9 cellular contexts compared by ENCODE assay signal in the genomic region with DNA sequence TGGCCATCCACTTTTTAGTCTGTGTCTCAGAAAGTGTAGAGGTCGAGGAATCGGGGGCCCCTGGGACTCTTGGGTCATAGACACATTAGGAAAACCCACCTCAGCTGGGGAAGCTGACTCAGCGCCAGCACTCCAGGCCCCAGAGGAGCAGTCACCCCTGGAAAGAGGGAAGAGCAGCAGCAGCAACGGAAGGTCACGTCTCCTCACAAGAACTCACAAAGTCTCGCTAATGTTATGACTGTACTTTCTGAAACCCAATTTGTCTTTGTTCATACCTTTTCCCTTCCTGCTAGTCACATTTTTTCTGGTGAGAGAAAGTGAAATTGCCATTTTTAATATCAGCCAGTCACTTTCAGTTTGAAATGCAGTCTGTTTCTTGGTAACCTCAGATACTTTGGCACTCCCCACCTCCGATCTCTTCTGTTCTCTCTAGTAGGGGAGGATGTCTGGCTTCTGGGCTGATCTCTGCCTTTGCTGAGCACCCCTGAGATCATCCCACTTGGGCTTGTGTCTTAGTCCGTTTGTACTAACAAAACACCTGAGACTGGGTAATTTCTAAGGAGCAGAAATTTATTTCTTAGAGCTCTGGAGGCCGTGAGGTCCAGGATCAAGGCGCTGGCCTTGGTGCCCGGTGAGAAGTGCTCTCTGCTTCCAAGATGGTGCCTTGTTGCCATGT. TPM values are rescaled to one million over a fixed set of nuclear protein-coding genes. Genes with fewer than 3 reads are reported as not detected.
DNase-seq lines count a peak whose midpoint lies in the region; ATAC-seq and TF ChIP-seq lines count a peak whose summit lies in the region.
"Had no signal": no experiment of that assay in that cellular context is flagged by ENCODE, and none has a peak within 500 bp of the region (broad histone marks: within the 10 kb centered on the region; RNA-seq: fewer than 3 reads in every experiment).

No MANE protein-coding gene starts in this region.

- H3K27me3 ChIP-seq in spleen (replicated peaks in 1 of 7) (no peaks in the 10 kb centered on the region), SJCRH30 (no peaks in the 10 kb centered on the region)

- peak in 3 of 5 experiments; percentile 7 to 75 (median 28) for DNase-seq in T-helper 2 cell
- DNase-seq in spleen = no peak
- DNase-seq in NAMALWA (ENCODE audit: low spot score) = no peak
- no peak for DNase-seq in WTC11 (ENCODE audit: low spot score)
- no peak for DNase-seq in SJCRH30
- no peak for DNase-seq in ureter (ENCODE audit: low spot score)
- DNase-seq: mammary epithelial cell had no signal

- H3K27me3 Mint-ChIP-seq in WTC11 (ENCODE audit: low read depth) = no peaks in the 10 kb centered on the region

- H3K9me3 ChIP-seq in spleen (no peaks in the 10 kb centered on the region), SJCRH30 (replicated peaks) (no peaks in the 10 kb centered on the region)

- H3K36me3 Mint-ChIP-seq in WTC11 = no peaks in the 10 kb centered on the region

- H3K9me3 Mint-ChIP-seq in WTC11 = no peaks in the 10 kb centered on the region

- no peak for TF ChIP-seq CTCF in spleen (IDR thresholded peaks at IDR 0.05 in 8 of 11, conservative IDR thresholded peaks at IDR 0.05 in 3 of 11)
- TF ChIP-seq CTCF in WTC11 (IDR thresholded peaks at IDR 0.05) = no peak

- H3K4me1 ChIP-seq in spleen = peaks cover 0 to 64% (median 30%) of the 10 kb centered on the region in 6 donors
- H3K4me1 ChIP-seq in SJCRH30 = no peaks in the 10 kb centered on the region

- intact Hi-C loops in spleen (cut with DNase I; ENCODE audit: low total_unique reads) = no loop called here

- H3K27ac ChIP-seq in spleen (peak overlapping the region in 6 of 8 donors; percentile 11 to 67 (median 56)), SJCRH30 (no peak overlapping the region)

- no peaks in the 10 kb centered on the region for H3K4me1 Mint-ChIP-seq in WTC11

- POLR2A ChIA-PET in WTC11 (lab: Charles Lee) = no interaction called here

- TF ChIP-seq POLR2A in spleen (IDR thresholded peaks at IDR 0.05) = no peak

- H3K4me3 ChIP-seq in spleen = peak overlapping the region in 2 of 8 donors; percentile 7 to 21
- H3K4me3 ChIP-seq in SJCRH30 = no peak overlapping the region

- 40 to 51% (median 45%) methylated on average over 11 of the region's 11 CpGs for WGBS in spleen, 5 donors

- no peak overlapping the region for H3K4me3 Mint-ChIP-seq in WTC11

- H3K36me3 ChIP-seq in spleen (no peaks in the 10 kb centered on the region), SJCRH30 (no peaks in the 10 kb centered on the region)

- no peak overlapping the region for H3K27ac Mint-ChIP-seq in WTC11

- CTCF ChIA-PET in WTC11 (lab: Charles Lee) = no interaction called here

- ATAC-seq in GM18909 (IDR thresholded peaks at IDR 0.05; ENCODE audit: poor library complexity, unreplicated experiment) (peak; percentile 83), HG02870 (IDR thresholded peaks at IDR 0.05; ENCODE audit: unreplicated experiment) (peak; percentile 83), WTC11 (no peak)

TF ChIP-seq in WTC11, 78 proteins besides CTCF, POLR2A, EP300 and RAD21 (continues in another document):
- TF ChIP-seq FOXK1 (CRISPR knock-in tag; IDR thresholded peaks at IDR 0.05) (no peak), ZNF532 (CRISPR knock-in tag; IDR thresholded peaks at IDR 0.05; ENCODE audit: borderline replicate concordance) (no peak), NFATC4 (CRISPR knock-in tag; IDR thresholded peaks at IDR 0.05) (no peak), MLX (CRISPR knock-in tag; IDR thresholded peaks at IDR 0.05) (no peak), FOXJ3 (CRISPR knock-in tag; IDR thresholded peaks at IDR 0.05; ENCODE audit: borderline replicate concordance) (no peak), ZNF232 (CRISPR knock-in tag; IDR thresholded peaks at IDR 0.05) (no peak)
- TF ChIP-seq, protein P1, sequence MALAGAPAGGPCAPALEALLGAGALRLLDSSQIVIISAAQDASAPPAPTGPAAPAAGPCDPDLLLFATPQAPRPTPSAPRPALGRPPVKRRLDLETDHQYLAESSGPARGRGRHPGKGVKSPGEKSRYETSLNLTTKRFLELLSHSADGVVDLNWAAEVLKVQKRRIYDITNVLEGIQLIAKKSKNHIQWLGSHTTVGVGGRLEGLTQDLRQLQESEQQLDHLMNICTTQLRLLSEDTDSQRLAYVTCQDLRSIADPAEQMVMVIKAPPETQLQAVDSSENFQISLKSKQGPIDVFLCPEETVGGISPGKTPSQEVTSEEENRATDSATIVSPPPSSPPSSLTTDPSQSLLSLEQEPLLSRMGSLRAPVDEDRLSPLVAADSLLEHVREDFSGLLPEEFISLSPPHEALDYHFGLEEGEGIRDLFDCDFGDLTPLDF (CRISPR knock-in tag; IDR thresholded peaks at IDR 0.05) = no peak
- TF ChIP-seq, protein P2, sequence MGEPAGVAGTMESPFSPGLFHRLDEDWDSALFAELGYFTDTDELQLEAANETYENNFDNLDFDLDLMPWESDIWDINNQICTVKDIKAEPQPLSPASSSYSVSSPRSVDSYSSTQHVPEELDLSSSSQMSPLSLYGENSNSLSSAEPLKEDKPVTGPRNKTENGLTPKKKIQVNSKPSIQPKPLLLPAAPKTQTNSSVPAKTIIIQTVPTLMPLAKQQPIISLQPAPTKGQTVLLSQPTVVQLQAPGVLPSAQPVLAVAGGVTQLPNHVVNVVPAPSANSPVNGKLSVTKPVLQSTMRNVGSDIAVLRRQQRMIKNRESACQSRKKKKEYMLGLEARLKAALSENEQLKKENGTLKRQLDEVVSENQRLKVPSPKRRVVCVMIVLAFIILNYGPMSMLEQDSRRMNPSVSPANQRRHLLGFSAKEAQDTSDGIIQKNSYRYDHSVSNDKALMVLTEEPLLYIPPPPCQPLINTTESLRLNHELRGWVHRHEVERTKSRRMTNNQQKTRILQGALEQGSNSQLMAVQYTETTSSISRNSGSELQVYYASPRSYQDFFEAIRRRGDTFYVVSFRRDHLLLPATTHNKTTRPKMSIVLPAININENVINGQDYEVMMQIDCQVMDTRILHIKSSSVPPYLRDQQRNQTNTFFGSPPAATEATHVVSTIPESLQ (CRISPR knock-in tag; IDR thresholded peaks at IDR 0.05) = no peak
- TF ChIP-seq, protein P3, sequence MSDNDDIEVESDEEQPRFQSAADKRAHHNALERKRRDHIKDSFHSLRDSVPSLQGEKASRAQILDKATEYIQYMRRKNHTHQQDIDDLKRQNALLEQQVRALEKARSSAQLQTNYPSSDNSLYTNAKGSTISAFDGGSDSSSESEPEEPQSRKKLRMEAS (CRISPR knock-in tag; IDR thresholded peaks at IDR 0.05) = no peak

RNA-seq across cellular contexts. Expression of gene NLRP3, which starts 6.0 kb away (rescaled TPM):
- total RNA-seq in spleen (10 to 100 TPM in 3 of 7 donors, 1 to 10 TPM in 4; 8.1 to 17.0 (median 9.3) TPM), WTC11 (2021) (0.11 to 0.25 TPM (median 0.11 TPM) in 3 replicates), ureter (1.9 TPM)
- 1 to 10 TPM; 1.2 to 3.4 (median 1.7) TPM for polyA plus RNA-seq in spleen
- total RNA-seq in SJCRH30 (2014; rRNA removed; shearing (Covaris generic)) = 0.05 and 0.36 TPM in 2 replicates

RNA-seq across cellular contexts. Expression of gene OR2B11, which starts 47.9 kb away (rescaled TPM):
- total RNA-seq in spleen (not detected), WTC11 (2021) (not detected in 3 replicates), ureter (not detected)
- not detected for polyA plus RNA-seq in spleen
- not detected in 2 replicates for total RNA-seq in SJCRH30 (2014; rRNA removed; shearing (Covaris generic))
- total RNA-seq: mammary epithelial cell had no signal
- polyA plus RNA-seq: mammary epithelial cell had no signal

Comparison
In these comparisons a context has a peak if more than half of its experiments do, and no peak if none do; other contexts are left out.
1. DNase-seq: peak in T-helper 2 cell (3 of 5); none in spleen (single experiment), NAMALWA (single experiment), WTC11 (single experiment), SJCRH30 (0 of 2) and ureter (single experiment).